ENCODE assay signal across 20 cellular contexts in genomic region chr10:75040576-75040975, GRCh38.
DNase-seq lines count a peak whose midpoint lies in the region.
"Had no signal": no experiment of that assay in that cellular context is flagged by ENCODE, and none has a peak within 500 bp of the region (broad histone marks: within the 10 kb centered on the region; RNA-seq: fewer than 3 reads in every experiment).

No MANE protein-coding gene starts in this region.

- H3K9ac ChIP-seq in skeletal muscle tissue (ENCODE audit: low read depth in 1 of 3, low read length in 3 of 3): no peak overlapping the region
- H3K9ac ChIP-seq: BLaER1 had no signal

- no peak overlapping the region for H3K4me3 Mint-ChIP-seq in activated T-cell treated with anti-CD3 and anti-CD28 coated beads, Interleukin-2, amount 50 U/mL, for 24 hours
- H3K4me3 Mint-ChIP-seq: activated B cell treated with CpG ODN at 0.5 μM for 24 hours; activated CD4-positive, alpha-beta memory T cell treated with anti-CD3 and anti-CD28 coated beads, Interleukin-2, amount 10 ng/mL, durations not matched to agents 7 days and 5 days; nephron had no signal

- peaks cover 68% of the 10 kb centered on the region for H3K4me1 Mint-ChIP-seq in activated T-cell treated with anti-CD3 and anti-CD28 coated beads, Interleukin-2, amount 50 U/mL, for 24 hours (ENCODE audit: low read depth)

- H3K36me3 Mint-ChIP-seq in activated T-cell treated with anti-CD3 and anti-CD28 coated beads, Interleukin-2, amount 50 U/mL, for 24 hours (ENCODE audit: low read depth): no peaks in the 10 kb centered on the region

- H3K27me3 Mint-ChIP-seq in activated T-cell treated with anti-CD3 and anti-CD28 coated beads, Interleukin-2, amount 50 U/mL, for 24 hours: peaks cover 8% of the 10 kb centered on the region
- H3K27me3 Mint-ChIP-seq: activated CD4-positive, alpha-beta memory T cell treated with anti-CD3 and anti-CD28 coated beads, Interleukin-2, amount 10 ng/mL, durations not matched to agents 7 days and 5 days had no signal

- no peak overlapping the region for H3K4me3 ChIP-seq in skeletal muscle tissue (ENCODE audit: low read length in 3 of 3)
- H3K4me3 ChIP-seq: BLaER1, breast epithelium, pancreas, transverse colon had no signal

- no peaks in the 10 kb centered on the region for H3K27me3 ChIP-seq in skeletal muscle tissue (ENCODE audit: control insufficient read depth in 3 of 3, insufficient read depth in 3 of 3, low read length in 3 of 3)
- H3K27me3 ChIP-seq: BLaER1, breast epithelium, pancreas, transverse colon had no signal

- DNase-seq in activated T-cell treated with anti-CD3 and anti-CD28 coated beads, Interleukin-2, amount 50 U/mL, for 24 hours: no peak
- no peak for DNase-seq in activated T-cell treated with anti-CD3 and anti-CD28 coated beads, Interleukin-2, amount 50 U/mL, for 48 hours
- DNase-seq in NCI-H345 treated with DMSO at 0.1 percent for 48 hours (lab: John Stamatoyannopoulos, UW; ENCODE audit: unreplicated experiment): peak; percentile 29
- DNase-seq in cerebellar cortex (ENCODE audit: low spot score): peak; percentile 28
- DNase-seq in effector CD4-positive, alpha-beta T cell: no peak
- DNase-seq in midbrain (lab: John Stamatoyannopoulos, UW): no peak
- DNase-seq: activated B cell treated with CpG ODN at 0.5 μM for 24 hours; activated CD4-positive, alpha-beta memory T cell treated with anti-CD3 and anti-CD28 coated beads, Interleukin-2, amount 10 ng/mL, durations not matched to agents 7 days and 5 days; amygdala; effector memory CD4-positive, alpha-beta T cell; NCI-H1092; NCI-H226; SIG-M5; stimulated activated CD4-positive, alpha-beta T cell treated with anti-CD3 and anti-CD28 coated beads, Interleukin-2, amount 100 ng/mL, for 48 hours; transverse colon had no signal

- peaks cover 0 to 20% (median 2%) of the 10 kb centered on the region in 3 donors for H3K36me3 ChIP-seq in skeletal muscle tissue (ENCODE audit: control insufficient read depth in 3 of 3, insufficient read depth in 3 of 3, low read length in 3 of 3)
- H3K36me3 ChIP-seq: BLaER1, breast epithelium, pancreas, transverse colon had no signal

- H3K9me3 ChIP-seq in skeletal muscle tissue (ENCODE audit: control insufficient read depth in 3 of 3, low read length in 3 of 3): no peaks in the 10 kb centered on the region
- H3K9me3 ChIP-seq: BLaER1, breast epithelium, pancreas, transverse colon had no signal

- peaks cover 31 to 55% (median 41%) of the 10 kb centered on the region in 3 donors for H3K4me1 ChIP-seq in skeletal muscle tissue (ENCODE audit: control insufficient read depth in 3 of 3, insufficient read depth in 3 of 3, low read length in 3 of 3)
- H3K4me1 ChIP-seq: breast epithelium, pancreas had no signal

- peak overlapping the region; percentile 3 for H3K27ac ChIP-seq in skeletal muscle tissue (ENCODE audit: low read depth, low read length)
- H3K27ac ChIP-seq: BLaER1, breast epithelium, pancreas, transverse colon had no signal

- H3K27ac Mint-ChIP-seq in activated T-cell treated with anti-CD3 and anti-CD28 coated beads, Interleukin-2, amount 50 U/mL, for 24 hours: peak overlapping the region; percentile 37
- H3K27ac Mint-ChIP-seq: activated B cell treated with CpG ODN at 0.5 μM for 24 hours; activated CD4-positive, alpha-beta memory T cell treated with anti-CD3 and anti-CD28 coated beads, Interleukin-2, amount 10 ng/mL, durations not matched to agents 7 days and 5 days had no signal

- no peaks in the 10 kb centered on the region for H3K9me3 Mint-ChIP-seq in activated T-cell treated with anti-CD3 and anti-CD28 coated beads, Interleukin-2, amount 50 U/mL, for 24 hours
- H3K9me3 Mint-ChIP-seq: activated B cell treated with CpG ODN at 0.5 μM for 24 hours; activated CD4-positive, alpha-beta memory T cell treated with anti-CD3 and anti-CD28 coated beads, Interleukin-2, amount 10 ng/mL, durations not matched to agents 7 days and 5 days had no signal

Comparison
In these comparisons a context has a peak if more than half of its experiments do, and no peak if none do; other contexts are left out.
1. DNase-seq: peak in NCI-H345 treated with DMSO at 0.1 percent for 48 hours (single experiment) and cerebellar cortex (single experiment); none in activated T-cell treated with anti-CD3 and anti-CD28 coated beads, Interleukin-2, amount 50 U/mL, for 24 hours (single experiment), activated T-cell treated with anti-CD3 and anti-CD28 coated beads, Interleukin-2, amount 50 U/mL, for 48 hours (0 of 2), effector CD4-positive, alpha-beta T cell (single experiment) and midbrain (single experiment).